2 cellular contexts compared by ENCODE assay signal in the genomic region with DNA sequence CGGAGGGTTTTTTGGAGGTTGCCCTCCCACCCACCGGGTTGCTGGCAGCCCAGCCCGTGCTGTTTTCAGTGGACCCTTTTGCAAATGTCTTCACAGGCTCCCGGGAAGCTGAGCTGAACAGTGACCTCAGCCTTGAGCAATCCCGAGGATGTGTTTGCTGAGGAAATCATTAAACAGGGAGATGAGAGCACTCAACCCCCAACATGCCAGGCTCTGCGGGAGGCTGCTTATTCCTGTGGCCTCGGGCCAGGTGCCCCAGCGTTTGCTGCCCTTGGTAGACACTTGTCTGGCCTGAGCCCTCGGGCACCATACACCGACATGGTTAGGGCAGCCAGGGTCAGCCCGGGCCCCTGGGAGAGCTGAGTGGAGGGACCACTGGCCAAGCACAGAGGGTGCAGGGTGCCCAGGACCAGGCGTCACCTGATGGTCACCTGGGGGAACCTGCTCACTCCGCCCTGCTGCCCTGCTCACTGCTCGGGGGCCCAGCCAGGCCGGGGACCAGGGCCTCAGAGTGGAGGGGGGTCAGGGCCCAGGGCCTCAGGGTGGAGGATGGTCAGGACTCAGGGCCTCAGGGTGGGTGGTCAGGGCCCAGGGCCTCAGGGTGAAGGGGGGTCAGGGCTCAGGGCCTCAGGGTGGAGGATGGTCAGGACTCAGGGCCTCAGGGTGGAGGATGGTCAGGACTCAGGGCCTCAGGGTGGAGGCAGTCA.
A peak's percentile ranks its signal among the peaks of the same experiment; 100 is the strongest.
TF ChIP-seq lines count a peak whose summit lies in the region.

No MANE protein-coding gene starts in this region.

TF ChIP-seq in A549, 52 proteins besides CTCF, POLR2A, EP300 and RAD21:
- TF ChIP-seq SMC3 (IDR thresholded peaks at IDR 0.05) (peak; percentile 31; the same call in 2 of the 3 replicates), MAZ (IDR thresholded peaks at IDR 0.05; ENCODE audit: borderline replicate concordance, low read depth, low read length) (no peak), GATA3 (IDR thresholded peaks at IDR 0.05; ENCODE audit: borderline replicate concordance) (peak; percentile 93), CEBPB (IDR thresholded peaks at IDR 0.05) (peak; percentile 62 to 93; a peak in 3 of 4 replicates), HEYL (CRISPR knock-in tag; IDR thresholded peaks at IDR 0.05) (0 out of 2 replicates have a peak, but pooled peaks have one; percentile 26), JUN (IDR thresholded peaks at IDR 0.05) (peak; percentile 81 to 92; a peak in 4 of 5 replicates), FOSL2 (IDR thresholded peaks at IDR 0.05) (no peak), FOSL2 (CRISPR knock-in tag; IDR thresholded peaks at IDR 0.05) (peak; percentile 66), PHF8 (IDR thresholded peaks at IDR 0.05; ENCODE audit: borderline replicate concordance, low read depth) (no peak), ESRRA (IDR thresholded peaks at IDR 0.05; ENCODE audit: borderline replicate concordance, low read length) (no peak), HDAC2 (IDR thresholded peaks at IDR 0.05) (no peak), JUNB (IDR thresholded peaks at IDR 0.05) (peak; percentile 61), NPAS2 (CRISPR knock-in tag; IDR thresholded peaks at IDR 0.05; ENCODE audit: borderline replicate concordance) (no peak), FOXS1 (CRISPR knock-in tag; IDR thresholded peaks at IDR 0.05) (no peak)
- TF ChIP-seq, protein P1, sequence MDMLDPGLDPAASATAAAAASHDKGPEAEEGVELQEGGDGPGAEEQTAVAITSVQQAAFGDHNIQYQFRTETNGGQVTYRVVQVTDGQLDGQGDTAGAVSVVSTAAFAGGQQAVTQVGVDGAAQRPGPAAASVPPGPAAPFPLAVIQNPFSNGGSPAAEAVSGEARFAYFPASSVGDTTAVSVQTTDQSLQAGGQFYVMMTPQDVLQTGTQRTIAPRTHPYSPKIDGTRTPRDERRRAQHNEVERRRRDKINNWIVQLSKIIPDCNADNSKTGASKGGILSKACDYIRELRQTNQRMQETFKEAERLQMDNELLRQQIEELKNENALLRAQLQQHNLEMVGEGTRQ (IDR thresholded peaks at IDR 0.05) = peak; percentile 33; the same call in 1 of the 2 replicates
- TF ChIP-seq, protein P2, sequence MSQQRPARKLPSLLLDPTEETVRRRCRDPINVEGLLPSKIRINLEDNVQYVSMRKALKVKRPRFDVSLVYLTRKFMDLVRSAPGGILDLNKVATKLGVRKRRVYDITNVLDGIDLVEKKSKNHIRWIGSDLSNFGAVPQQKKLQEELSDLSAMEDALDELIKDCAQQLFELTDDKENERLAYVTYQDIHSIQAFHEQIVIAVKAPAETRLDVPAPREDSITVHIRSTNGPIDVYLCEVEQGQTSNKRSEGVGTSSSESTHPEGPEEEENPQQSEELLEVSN (IDR thresholded peaks at IDR 0.05; ENCODE audit: borderline replicate concordance, low read depth) = peak; percentile 39; the same call in 1 of the 2 replicates
- TF ChIP-seq, protein P3, sequence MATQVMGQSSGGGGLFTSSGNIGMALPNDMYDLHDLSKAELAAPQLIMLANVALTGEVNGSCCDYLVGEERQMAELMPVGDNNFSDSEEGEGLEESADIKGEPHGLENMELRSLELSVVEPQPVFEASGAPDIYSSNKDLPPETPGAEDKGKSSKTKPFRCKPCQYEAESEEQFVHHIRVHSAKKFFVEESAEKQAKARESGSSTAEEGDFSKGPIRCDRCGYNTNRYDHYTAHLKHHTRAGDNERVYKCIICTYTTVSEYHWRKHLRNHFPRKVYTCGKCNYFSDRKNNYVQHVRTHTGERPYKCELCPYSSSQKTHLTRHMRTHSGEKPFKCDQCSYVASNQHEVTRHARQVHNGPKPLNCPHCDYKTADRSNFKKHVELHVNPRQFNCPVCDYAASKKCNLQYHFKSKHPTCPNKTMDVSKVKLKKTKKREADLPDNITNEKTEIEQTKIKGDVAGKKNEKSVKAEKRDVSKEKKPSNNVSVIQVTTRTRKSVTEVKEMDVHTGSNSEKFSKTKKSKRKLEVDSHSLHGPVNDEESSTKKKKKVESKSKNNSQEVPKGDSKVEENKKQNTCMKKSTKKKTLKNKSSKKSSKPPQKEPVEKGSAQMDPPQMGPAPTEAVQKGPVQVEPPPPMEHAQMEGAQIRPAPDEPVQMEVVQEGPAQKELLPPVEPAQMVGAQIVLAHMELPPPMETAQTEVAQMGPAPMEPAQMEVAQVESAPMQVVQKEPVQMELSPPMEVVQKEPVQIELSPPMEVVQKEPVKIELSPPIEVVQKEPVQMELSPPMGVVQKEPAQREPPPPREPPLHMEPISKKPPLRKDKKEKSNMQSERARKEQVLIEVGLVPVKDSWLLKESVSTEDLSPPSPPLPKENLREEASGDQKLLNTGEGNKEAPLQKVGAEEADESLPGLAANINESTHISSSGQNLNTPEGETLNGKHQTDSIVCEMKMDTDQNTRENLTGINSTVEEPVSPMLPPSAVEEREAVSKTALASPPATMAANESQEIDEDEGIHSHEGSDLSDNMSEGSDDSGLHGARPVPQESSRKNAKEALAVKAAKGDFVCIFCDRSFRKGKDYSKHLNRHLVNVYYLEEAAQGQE (IDR thresholded peaks at IDR 0.05) = no peak
- TF ChIP-seq, protein P4, sequence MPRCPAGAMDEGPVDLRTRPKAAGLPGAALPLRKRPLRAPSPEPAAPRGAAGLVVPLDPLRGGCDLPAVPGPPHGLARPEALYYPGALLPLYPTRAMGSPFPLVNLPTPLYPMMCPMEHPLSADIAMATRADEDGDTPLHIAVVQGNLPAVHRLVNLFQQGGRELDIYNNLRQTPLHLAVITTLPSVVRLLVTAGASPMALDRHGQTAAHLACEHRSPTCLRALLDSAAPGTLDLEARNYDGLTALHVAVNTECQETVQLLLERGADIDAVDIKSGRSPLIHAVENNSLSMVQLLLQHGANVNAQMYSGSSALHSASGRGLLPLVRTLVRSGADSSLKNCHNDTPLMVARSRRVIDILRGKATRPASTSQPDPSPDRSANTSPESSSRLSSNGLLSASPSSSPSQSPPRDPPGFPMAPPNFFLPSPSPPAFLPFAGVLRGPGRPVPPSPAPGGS (IDR thresholded peaks at IDR 0.05) = 0 out of 3 replicates have a peak, but pooled peaks have one; percentile 33
- TF ChIP-seq, protein P5, sequence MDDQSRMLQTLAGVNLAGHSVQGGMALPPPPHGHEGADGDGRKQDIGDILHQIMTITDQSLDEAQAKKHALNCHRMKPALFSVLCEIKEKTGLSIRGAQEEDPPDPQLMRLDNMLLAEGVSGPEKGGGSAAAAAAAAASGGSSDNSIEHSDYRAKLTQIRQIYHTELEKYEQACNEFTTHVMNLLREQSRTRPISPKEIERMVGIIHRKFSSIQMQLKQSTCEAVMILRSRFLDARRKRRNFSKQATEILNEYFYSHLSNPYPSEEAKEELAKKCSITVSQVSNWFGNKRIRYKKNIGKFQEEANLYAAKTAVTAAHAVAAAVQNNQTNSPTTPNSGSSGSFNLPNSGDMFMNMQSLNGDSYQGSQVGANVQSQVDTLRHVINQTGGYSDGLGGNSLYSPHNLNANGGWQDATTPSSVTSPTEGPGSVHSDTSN (IDR thresholded peaks at IDR 0.05) = peak; percentile 76
- TF ChIP-seq, protein P6, sequence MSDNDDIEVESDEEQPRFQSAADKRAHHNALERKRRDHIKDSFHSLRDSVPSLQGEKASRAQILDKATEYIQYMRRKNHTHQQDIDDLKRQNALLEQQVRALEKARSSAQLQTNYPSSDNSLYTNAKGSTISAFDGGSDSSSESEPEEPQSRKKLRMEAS (IDR thresholded peaks at IDR 0.05) = peak; percentile 89
- TF ChIP-seq, protein P7, sequence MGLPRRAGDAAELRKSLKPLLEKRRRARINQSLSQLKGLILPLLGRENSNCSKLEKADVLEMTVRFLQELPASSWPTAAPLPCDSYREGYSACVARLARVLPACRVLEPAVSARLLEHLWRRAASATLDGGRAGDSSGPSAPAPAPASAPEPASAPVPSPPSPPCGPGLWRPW (IDR thresholded peaks at IDR 0.05) = no peak

TF ChIP-seq in HepG2, 621 proteins besides CTCF, POLR2A, EP300 and RAD21 (continues in another document):
- TF ChIP-seq ADNP (CRISPR knock-in tag; IDR thresholded peaks at IDR 0.05) (no peak), NFKBIZ (CRISPR knock-in tag; IDR thresholded peaks at IDR 0.05) (no peak), ZNF235 (CRISPR knock-in tag; IDR thresholded peaks at IDR 0.05; ENCODE audit: borderline replicate concordance) (no peak; the same call in 1 of the 2 replicates), ZFP36L1 (CRISPR knock-in tag; IDR thresholded peaks at IDR 0.05) (no peak), MEIS2 (CRISPR knock-in tag; IDR thresholded peaks at IDR 0.05) (no peak), ZBTB42 (CRISPR knock-in tag; IDR thresholded peaks at IDR 0.05) (no peak), SNAPC2 (CRISPR knock-in tag; IDR thresholded peaks at IDR 0.05) (no peak), TAF15 (IDR thresholded peaks at IDR 0.05; ENCODE audit: low read depth, low read length, poor library complexity, severe bottlenecking) (peak; percentile 35), SIX1 (CRISPR knock-in tag; IDR thresholded peaks at IDR 0.05; ENCODE audit: borderline replicate concordance) (no peak), HNRNPK (IDR thresholded peaks at IDR 0.05; ENCODE audit: low read depth, low read length, poor library complexity, severe bottlenecking) (no peak)
- TF ChIP-seq, protein P8, sequence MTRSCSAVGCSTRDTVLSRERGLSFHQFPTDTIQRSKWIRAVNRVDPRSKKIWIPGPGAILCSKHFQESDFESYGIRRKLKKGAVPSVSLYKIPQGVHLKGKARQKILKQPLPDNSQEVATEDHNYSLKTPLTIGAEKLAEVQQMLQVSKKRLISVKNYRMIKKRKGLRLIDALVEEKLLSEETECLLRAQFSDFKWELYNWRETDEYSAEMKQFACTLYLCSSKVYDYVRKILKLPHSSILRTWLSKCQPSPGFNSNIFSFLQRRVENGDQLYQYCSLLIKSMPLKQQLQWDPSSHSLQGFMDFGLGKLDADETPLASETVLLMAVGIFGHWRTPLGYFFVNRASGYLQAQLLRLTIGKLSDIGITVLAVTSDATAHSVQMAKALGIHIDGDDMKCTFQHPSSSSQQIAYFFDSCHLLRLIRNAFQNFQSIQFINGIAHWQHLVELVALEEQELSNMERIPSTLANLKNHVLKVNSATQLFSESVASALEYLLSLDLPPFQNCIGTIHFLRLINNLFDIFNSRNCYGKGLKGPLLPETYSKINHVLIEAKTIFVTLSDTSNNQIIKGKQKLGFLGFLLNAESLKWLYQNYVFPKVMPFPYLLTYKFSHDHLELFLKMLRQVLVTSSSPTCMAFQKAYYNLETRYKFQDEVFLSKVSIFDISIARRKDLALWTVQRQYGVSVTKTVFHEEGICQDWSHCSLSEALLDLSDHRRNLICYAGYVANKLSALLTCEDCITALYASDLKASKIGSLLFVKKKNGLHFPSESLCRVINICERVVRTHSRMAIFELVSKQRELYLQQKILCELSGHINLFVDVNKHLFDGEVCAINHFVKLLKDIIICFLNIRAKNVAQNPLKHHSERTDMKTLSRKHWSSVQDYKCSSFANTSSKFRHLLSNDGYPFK (CRISPR knock-in tag; IDR thresholded peaks at IDR 0.05; ENCODE audit: borderline replicate concordance) = no peak; the same call in 1 of the 2 replicates
- TF ChIP-seq, protein P9, sequence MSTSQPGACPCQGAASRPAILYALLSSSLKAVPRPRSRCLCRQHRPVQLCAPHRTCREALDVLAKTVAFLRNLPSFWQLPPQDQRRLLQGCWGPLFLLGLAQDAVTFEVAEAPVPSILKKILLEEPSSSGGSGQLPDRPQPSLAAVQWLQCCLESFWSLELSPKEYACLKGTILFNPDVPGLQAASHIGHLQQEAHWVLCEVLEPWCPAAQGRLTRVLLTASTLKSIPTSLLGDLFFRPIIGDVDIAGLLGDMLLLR (CRISPR knock-in tag; IDR thresholded peaks at IDR 0.05) = no peak
- TF ChIP-seq, protein P10, sequence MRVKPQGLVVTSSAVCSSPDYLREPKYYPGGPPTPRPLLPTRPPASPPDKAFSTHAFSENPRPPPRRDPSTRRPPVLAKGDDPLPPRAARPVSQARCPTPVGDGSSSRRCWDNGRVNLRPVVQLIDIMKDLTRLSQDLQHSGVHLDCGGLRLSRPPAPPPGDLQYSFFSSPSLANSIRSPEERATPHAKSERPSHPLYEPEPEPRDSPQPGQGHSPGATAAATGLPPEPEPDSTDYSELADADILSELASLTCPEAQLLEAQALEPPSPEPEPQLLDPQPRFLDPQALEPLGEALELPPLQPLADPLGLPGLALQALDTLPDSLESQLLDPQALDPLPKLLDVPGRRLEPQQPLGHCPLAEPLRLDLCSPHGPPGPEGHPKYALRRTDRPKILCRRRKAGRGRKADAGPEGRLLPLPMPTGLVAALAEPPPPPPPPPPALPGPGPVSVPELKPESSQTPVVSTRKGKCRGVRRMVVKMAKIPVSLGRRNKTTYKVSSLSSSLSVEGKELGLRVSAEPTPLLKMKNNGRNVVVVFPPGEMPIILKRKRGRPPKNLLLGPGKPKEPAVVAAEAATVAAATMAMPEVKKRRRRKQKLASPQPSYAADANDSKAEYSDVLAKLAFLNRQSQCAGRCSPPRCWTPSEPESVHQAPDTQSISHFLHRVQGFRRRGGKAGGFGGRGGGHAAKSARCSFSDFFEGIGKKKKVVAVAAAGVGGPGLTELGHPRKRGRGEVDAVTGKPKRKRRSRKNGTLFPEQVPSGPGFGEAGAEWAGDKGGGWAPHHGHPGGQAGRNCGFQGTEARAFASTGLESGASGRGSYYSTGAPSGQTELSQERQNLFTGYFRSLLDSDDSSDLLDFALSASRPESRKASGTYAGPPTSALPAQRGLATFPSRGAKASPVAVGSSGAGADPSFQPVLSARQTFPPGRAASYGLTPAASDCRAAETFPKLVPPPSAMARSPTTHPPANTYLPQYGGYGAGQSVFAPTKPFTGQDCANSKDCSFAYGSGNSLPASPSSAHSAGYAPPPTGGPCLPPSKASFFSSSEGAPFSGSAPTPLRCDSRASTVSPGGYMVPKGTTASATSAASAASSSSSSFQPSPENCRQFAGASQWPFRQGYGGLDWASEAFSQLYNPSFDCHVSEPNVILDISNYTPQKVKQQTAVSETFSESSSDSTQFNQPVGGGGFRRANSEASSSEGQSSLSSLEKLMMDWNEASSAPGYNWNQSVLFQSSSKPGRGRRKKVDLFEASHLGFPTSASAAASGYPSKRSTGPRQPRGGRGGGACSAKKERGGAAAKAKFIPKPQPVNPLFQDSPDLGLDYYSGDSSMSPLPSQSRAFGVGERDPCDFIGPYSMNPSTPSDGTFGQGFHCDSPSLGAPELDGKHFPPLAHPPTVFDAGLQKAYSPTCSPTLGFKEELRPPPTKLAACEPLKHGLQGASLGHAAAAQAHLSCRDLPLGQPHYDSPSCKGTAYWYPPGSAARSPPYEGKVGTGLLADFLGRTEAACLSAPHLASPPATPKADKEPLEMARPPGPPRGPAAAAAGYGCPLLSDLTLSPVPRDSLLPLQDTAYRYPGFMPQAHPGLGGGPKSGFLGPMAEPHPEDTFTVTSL (CRISPR knock-in tag; IDR thresholded peaks at IDR 0.05; ENCODE audit: borderline replicate concordance) = 0 out of 2 replicates have a peak, but pooled peaks have one; percentile 29
- TF ChIP-seq, protein P11, sequence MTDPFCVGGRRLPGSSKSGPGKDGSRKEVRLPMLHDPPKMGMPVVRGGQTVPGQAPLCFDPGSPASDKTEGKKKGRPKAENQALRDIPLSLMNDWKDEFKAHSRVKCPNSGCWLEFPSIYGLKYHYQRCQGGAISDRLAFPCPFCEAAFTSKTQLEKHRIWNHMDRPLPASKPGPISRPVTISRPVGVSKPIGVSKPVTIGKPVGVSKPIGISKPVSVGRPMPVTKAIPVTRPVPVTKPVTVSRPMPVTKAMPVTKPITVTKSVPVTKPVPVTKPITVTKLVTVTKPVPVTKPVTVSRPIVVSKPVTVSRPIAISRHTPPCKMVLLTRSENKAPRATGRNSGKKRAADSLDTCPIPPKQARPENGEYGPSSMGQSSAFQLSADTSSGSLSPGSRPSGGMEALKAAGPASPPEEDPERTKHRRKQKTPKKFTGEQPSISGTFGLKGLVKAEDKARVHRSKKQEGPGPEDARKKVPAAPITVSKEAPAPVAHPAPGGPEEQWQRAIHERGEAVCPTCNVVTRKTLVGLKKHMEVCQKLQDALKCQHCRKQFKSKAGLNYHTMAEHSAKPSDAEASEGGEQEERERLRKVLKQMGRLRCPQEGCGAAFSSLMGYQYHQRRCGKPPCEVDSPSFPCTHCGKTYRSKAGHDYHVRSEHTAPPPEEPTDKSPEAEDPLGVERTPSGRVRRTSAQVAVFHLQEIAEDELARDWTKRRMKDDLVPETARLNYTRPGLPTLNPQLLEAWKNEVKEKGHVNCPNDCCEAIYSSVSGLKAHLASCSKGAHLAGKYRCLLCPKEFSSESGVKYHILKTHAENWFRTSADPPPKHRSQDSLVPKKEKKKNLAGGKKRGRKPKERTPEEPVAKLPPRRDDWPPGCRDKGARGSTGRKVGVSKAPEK (CRISPR knock-in tag; IDR thresholded peaks at IDR 0.05; ENCODE audit: borderline replicate concordance) = no peak
